1 cellular context compared by ENCODE assay signal in the genomic region with DNA sequence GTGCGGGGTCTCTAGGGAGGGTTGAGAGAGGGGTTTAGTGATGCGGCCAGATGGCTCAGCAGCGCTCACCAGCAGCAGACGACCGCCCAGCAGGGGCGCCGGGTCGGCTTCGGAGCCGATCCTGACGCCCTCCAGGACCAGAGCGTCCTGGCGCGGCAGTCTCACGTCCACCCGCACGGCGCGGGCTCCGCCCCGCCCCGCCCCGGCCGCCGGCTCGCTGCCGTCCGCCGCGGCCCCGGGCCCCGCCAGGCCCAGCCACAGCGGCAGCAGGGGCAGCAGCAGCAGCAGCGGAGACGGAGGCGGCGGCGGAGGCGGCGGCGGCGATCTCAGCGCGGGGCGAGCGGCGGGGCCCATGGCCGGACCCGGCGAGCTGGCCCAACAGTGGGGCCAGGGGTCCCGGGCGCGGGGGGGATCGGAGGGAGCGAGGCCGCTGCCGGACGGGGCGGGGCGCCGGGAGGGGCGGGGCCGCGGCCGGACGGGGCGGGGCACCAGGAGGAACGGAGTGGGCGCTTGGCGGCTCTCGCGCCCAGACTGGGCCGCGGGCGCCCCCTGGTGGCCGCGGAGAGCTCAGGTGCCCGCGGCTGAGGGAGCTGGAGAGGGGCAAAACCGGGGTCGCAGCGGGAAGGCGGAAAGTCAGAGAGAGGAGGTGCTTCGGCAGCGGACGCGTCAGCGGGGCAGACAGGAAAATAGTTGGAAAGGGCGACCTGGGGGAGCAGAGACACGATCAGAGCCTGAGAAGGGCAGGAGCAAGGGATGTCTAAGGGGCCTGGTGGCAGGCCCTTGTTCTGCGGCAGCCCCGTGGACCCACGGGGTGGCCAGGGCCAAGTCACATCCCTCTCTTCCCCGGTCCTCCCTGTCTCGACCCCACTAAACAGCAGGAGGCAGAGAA.
TF ChIP-seq lines count a peak whose summit lies in the region.

A gene (minus strand): TSS at position 452 of the 889 bp plus-strand sequence. CDS start 98 bp downstream, at position 354.

TF ChIP-seq in HepG2, 621 proteins besides CTCF, POLR2A, EP300 and RAD21 (continued from another document and continues in another):
- TF ChIP-seq, protein P1, sequence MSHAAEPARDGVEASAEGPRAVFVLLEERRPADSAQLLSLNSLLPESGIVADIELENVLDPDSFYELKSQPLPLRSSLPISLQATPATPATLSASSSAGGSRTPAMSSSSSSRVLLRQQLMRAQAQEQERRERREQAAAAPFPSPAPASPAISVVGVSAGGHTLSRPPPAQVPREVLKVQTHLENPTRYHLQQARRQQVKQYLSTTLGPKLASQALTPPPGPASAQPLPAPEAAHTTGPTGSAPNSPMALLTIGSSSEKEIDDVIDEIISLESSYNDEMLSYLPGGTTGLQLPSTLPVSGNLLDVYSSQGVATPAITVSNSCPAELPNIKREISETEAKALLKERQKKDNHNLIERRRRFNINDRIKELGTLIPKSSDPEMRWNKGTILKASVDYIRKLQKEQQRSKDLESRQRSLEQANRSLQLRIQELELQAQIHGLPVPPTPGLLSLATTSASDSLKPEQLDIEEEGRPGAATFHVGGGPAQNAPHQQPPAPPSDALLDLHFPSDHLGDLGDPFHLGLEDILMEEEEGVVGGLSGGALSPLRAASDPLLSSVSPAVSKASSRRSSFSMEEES (CRISPR knock-in tag; IDR thresholded peaks at IDR 0.05), result no peak
- TF ChIP-seq, protein P2, sequence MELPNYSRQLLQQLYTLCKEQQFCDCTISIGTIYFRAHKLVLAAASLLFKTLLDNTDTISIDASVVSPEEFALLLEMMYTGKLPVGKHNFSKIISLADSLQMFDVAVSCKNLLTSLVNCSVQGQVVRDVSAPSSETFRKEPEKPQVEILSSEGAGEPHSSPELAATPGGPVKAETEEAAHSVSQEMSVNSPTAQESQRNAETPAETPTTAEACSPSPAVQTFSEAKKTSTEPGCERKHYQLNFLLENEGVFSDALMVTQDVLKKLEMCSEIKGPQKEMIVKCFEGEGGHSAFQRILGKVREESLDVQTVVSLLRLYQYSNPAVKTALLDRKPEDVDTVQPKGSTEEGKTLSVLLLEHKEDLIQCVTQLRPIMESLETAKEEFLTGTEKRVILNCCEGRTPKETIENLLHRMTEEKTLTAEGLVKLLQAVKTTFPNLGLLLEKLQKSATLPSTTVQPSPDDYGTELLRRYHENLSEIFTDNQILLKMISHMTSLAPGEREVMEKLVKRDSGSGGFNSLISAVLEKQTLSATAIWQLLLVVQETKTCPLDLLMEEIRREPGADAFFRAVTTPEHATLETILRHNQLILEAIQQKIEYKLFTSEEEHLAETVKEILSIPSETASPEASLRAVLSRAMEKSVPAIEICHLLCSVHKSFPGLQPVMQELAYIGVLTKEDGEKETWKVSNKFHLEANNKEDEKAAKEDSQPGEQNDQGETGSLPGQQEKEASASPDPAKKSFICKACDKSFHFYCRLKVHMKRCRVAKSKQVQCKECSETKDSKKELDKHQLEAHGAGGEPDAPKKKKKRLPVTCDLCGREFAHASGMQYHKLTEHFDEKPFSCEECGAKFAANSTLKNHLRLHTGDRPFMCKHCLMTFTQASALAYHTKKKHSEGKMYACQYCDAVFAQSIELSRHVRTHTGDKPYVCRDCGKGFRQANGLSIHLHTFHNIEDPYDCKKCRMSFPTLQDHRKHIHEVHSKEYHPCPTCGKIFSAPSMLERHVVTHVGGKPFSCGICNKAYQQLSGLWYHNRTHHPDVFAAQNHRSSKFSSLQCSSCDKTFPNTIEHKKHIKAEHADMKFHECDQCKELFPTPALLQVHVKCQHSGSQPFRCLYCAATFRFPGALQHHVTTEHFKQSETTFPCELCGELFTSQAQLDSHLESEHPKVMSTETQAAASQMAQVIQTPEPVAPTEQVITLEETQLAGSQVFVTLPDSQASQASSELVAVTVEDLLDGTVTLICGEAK (IDR thresholded peaks at IDR 0.05), result no peak
- TF ChIP-seq, protein P2 (CRISPR knock-in tag; IDR thresholded peaks at IDR 0.05), result no peak
- TF ChIP-seq ZNF12 (CRISPR knock-in tag; IDR thresholded peaks at IDR 0.05) (no peak), PCBP1 (IDR thresholded peaks at IDR 0.05; ENCODE audit: borderline replicate concordance, low read depth, low read length) (no peak), TARDBP (CRISPR knock-in tag; IDR thresholded peaks at IDR 0.05) (no peak), MAZ (IDR thresholded peaks at IDR 0.05; ENCODE audit: borderline replicate concordance, low read depth, low read length) (peak; percentile 58; the same call in 1 of the 2 replicates), MAZ (CRISPR knock-in tag; IDR thresholded peaks at IDR 0.05; ENCODE audit: low read depth) (0 out of 2 replicates have a peak, but pooled peaks have one; percentile 32), ZNF446 (CRISPR knock-in tag; IDR thresholded peaks at IDR 0.05) (0 out of 2 replicates have a peak, but pooled peaks have one; percentile 10), DNMT3B (CRISPR knock-in tag; conservative IDR thresholded peaks at IDR 0.05) (no peak), ZNF451 (CRISPR knock-in tag; IDR thresholded peaks at IDR 0.05) (0 out of 2 replicates have a peak, but pooled peaks have one; percentile 29), U2AF2 (IDR thresholded peaks at IDR 0.05; ENCODE audit: low read depth, low read length) (no peak), AHR (CRISPR knock-in tag; IDR thresholded peaks at IDR 0.05) (no peak), RBFOX2 (IDR thresholded peaks at IDR 0.05; ENCODE audit: low read depth, low read length) (peak; percentile 19; the same call in 1 of the 2 replicates), ZNF44 (CRISPR knock-in tag; IDR thresholded peaks at IDR 0.05) (no peak), ZNF256 (CRISPR knock-in tag; conservative IDR thresholded peaks at IDR 0.05) (no peak), KLF9 (CRISPR knock-in tag; IDR thresholded peaks at IDR 0.05; ENCODE audit: low read depth) (no peak), ZNF383 (CRISPR knock-in tag; IDR thresholded peaks at IDR 0.05; ENCODE audit: borderline replicate concordance) (no peak), ETV5 (CRISPR knock-in tag; IDR thresholded peaks at IDR 0.05; ENCODE audit: borderline replicate concordance) (no peak), THAP11 (CRISPR knock-in tag; IDR thresholded peaks at IDR 0.05) (peak; percentile 42), ZNF547 (CRISPR knock-in tag; IDR thresholded peaks at IDR 0.05) (no peak), ZNF616 (CRISPR knock-in tag; IDR thresholded peaks at IDR 0.05; ENCODE audit: low read depth) (0 out of 2 replicates have a peak, but pooled peaks have one; percentile 49), ZNF746 (CRISPR knock-in tag; IDR thresholded peaks at IDR 0.05) (no peak), ISL2 (CRISPR knock-in tag; IDR thresholded peaks at IDR 0.05) (no peak), GLI4 (CRISPR knock-in tag; IDR thresholded peaks at IDR 0.05; ENCODE audit: borderline replicate concordance) (no peak), IRX3 (CRISPR knock-in tag; IDR thresholded peaks at IDR 0.05; ENCODE audit: borderline replicate concordance, low read depth) (peak; percentile 52; the same call in 1 of the 2 replicates)
- TF ChIP-seq, protein P3, sequence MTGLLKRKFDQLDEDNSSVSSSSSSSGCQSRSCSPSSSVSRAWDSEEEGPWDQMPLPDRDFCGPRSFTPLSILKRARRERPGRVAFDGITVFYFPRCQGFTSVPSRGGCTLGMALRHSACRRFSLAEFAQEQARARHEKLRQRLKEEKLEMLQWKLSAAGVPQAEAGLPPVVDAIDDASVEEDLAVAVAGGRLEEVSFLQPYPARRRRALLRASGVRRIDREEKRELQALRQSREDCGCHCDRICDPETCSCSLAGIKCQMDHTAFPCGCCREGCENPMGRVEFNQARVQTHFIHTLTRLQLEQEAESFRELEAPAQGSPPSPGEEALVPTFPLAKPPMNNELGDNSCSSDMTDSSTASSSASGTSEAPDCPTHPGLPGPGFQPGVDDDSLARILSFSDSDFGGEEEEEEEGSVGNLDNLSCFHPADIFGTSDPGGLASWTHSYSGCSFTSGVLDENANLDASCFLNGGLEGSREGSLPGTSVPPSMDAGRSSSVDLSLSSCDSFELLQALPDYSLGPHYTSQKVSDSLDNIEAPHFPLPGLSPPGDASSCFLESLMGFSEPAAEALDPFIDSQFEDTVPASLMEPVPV (CRISPR knock-in tag; IDR thresholded peaks at IDR 0.05), result 0 out of 2 replicates have a peak, but pooled peaks have one; percentile 16
- TF ChIP-seq, protein P4, sequence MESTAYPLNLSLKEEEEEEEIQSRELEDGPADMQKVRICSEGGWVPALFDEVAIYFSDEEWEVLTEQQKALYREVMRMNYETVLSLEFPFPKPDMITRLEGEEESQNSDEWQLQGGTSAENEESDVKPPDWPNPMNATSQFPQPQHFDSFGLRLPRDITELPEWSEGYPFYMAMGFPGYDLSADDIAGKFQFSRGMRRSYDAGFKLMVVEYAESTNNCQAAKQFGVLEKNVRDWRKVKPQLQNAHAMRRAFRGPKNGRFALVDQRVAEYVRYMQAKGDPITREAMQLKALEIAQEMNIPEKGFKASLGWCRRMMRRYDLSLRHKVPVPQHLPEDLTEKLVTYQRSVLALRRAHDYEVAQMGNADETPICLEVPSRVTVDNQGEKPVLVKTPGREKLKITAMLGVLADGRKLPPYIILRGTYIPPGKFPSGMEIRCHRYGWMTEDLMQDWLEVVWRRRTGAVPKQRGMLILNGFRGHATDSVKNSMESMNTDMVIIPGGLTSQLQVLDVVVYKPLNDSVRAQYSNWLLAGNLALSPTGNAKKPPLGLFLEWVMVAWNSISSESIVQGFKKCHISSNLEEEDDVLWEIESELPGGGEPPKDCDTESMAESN (CRISPR knock-in tag; conservative IDR thresholded peaks at IDR 0.05), result no peak
- TF ChIP-seq, protein P5, sequence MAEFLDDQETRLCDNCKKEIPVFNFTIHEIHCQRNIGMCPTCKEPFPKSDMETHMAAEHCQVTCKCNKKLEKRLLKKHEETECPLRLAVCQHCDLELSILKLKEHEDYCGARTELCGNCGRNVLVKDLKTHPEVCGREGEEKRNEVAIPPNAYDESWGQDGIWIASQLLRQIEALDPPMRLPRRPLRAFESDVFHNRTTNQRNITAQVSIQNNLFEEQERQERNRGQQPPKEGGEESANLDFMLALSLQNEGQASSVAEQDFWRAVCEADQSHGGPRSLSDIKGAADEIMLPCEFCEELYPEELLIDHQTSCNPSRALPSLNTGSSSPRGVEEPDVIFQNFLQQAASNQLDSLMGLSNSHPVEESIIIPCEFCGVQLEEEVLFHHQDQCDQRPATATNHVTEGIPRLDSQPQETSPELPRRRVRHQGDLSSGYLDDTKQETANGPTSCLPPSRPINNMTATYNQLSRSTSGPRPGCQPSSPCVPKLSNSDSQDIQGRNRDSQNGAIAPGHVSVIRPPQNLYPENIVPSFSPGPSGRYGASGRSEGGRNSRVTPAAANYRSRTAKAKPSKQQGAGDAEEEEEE (CRISPR knock-in tag; IDR thresholded peaks at IDR 0.05; ENCODE audit: borderline replicate concordance), result no peak
- TF ChIP-seq, protein P6, sequence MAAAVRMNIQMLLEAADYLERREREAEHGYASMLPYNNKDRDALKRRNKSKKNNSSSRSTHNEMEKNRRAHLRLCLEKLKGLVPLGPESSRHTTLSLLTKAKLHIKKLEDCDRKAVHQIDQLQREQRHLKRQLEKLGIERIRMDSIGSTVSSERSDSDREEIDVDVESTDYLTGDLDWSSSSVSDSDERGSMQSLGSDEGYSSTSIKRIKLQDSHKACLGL (CRISPR knock-in tag; IDR thresholded peaks at IDR 0.05), result no peak
- TF ChIP-seq, protein P7, sequence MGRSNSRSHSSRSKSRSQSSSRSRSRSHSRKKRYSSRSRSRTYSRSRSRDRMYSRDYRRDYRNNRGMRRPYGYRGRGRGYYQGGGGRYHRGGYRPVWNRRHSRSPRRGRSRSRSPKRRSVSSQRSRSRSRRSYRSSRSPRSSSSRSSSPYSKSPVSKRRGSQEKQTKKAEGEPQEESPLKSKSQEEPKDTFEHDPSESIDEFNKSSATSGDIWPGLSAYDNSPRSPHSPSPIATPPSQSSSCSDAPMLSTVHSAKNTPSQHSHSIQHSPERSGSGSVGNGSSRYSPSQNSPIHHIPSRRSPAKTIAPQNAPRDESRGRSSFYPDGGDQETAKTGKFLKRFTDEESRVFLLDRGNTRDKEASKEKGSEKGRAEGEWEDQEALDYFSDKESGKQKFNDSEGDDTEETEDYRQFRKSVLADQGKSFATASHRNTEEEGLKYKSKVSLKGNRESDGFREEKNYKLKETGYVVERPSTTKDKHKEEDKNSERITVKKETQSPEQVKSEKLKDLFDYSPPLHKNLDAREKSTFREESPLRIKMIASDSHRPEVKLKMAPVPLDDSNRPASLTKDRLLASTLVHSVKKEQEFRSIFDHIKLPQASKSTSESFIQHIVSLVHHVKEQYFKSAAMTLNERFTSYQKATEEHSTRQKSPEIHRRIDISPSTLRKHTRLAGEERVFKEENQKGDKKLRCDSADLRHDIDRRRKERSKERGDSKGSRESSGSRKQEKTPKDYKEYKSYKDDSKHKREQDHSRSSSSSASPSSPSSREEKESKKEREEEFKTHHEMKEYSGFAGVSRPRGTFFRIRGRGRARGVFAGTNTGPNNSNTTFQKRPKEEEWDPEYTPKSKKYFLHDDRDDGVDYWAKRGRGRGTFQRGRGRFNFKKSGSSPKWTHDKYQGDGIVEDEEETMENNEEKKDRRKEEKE (IDR thresholded peaks at IDR 0.05), result no peak
- TF ChIP-seq, protein P8, sequence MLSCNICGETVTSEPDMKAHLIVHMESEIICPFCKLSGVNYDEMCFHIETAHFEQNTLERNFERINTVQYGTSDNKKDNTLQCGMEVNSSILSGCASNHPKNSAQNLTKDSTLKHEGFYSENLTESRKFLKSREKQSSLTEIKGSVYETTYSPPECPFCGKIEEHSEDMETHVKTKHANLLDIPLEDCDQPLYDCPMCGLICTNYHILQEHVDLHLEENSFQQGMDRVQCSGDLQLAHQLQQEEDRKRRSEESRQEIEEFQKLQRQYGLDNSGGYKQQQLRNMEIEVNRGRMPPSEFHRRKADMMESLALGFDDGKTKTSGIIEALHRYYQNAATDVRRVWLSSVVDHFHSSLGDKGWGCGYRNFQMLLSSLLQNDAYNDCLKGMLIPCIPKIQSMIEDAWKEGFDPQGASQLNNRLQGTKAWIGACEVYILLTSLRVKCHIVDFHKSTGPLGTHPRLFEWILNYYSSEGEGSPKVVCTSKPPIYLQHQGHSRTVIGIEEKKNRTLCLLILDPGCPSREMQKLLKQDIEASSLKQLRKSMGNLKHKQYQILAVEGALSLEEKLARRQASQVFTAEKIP (CRISPR knock-in tag; IDR thresholded peaks at IDR 0.05; ENCODE audit: borderline replicate concordance), result no peak
